ENCODE assay signal across 14 cellular contexts in the genomic region with DNA sequence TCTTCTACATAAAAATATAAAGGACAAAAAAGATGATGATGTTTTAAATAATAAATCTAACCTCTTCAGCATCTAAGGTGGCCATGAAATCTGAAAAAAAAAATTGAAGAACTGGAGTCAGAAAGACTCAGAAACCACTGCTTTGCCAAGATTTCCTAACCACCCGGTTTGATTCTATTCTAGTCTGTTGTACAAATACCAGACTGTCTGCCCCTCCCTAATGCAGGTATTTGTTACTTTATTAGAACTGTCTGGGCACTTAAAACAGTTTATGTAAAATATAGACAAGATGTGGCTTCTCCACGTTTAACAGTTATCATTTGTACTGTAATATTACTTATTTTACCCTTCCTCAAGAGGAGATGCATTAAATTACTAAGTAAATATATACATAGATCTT. TPM values are rescaled to one million over a fixed set of nuclear protein-coding genes. Genes with fewer than 3 reads are reported as not detected.
DNase-seq lines count a peak whose midpoint lies in the region; ATAC-seq and TF ChIP-seq lines count a peak whose summit lies in the region.
"Had no signal": no experiment of that assay in that cellular context is flagged by ENCODE, and none has a peak within 500 bp of the region (broad histone marks: within the 10 kb centered on the region; RNA-seq: fewer than 3 reads in every experiment).

No MANE protein-coding gene starts in this region.

- WGBS in smooth muscle cell (ENCODE audit: low lambda C conversion rate): 2% methylated on average over 2 of the region's 2 CpGs

- no peaks in the 10 kb centered on the region for H4K20me1 ChIP-seq in smooth muscle cell (ENCODE audit: low read depth)

- H3K9me3 ChIP-seq in adipocyte (ENCODE audit: control insufficient read depth, low read length) (no peaks in the 10 kb centered on the region), smooth muscle cell (replicated peaks; ENCODE audit: low read depth) (no peaks in the 10 kb centered on the region), WERI-Rb-1 (ENCODE audit: severe bottlenecking) (no peaks in the 10 kb centered on the region)

- H2AFZ ChIP-seq in smooth muscle cell (ENCODE audit: low read depth): no peak overlapping the region
- H2AFZ ChIP-seq: GM23338 had no signal

- TF ChIP-seq CTCF in smooth muscle cell (IDR thresholded peaks at IDR 0.05; ENCODE audit: borderline replicate concordance, insufficient read depth, poor library complexity, severe bottlenecking) (no peak), WERI-Rb-1 (IDR thresholded peaks at IDR 0.05; ENCODE audit: low read depth, low read length) (no peak)

- H3K79me2 ChIP-seq in smooth muscle cell (ENCODE audit: low read depth): peaks cover 70% of the 10 kb centered on the region

- H3K4me3 ChIP-seq in adipocyte (ENCODE audit: low read length) (peak overlapping the region; percentile 52), smooth muscle cell (peak overlapping the region; percentile 32), WERI-Rb-1 (ENCODE audit: low read depth, low read length) (no peak overlapping the region)
- H3K4me3 ChIP-seq: GM23338 had no signal

- H3K27me3 ChIP-seq in adipocyte (replicated peaks; ENCODE audit: control insufficient read depth, insufficient read depth, low read length): no peaks in the 10 kb centered on the region
- no peaks in the 10 kb centered on the region for H3K27me3 ChIP-seq in smooth muscle cell (ENCODE audit: low read depth)
- H3K27me3 ChIP-seq in WERI-Rb-1 (ENCODE audit: insufficient read depth, low read depth, severe bottlenecking): no peaks in the 10 kb centered on the region

- H3K4me1 ChIP-seq in adipocyte (ENCODE audit: control insufficient read depth, insufficient read depth, low read length) (peaks cover 39% of the 10 kb centered on the region), smooth muscle cell (ENCODE audit: low read depth) (peaks cover 37% of the 10 kb centered on the region)

- H3K4me1 Mint-ChIP-seq in activated T-cell treated with anti-CD3 and anti-CD28 coated beads, Interleukin-2, amount 50 U/mL, for 4 hours (ENCODE audit: low read depth): no peaks in the 10 kb centered on the region

- H3F3A ChIP-seq in smooth muscle cell (ENCODE audit: low read depth): peaks cover 22% of the 10 kb centered on the region

- H3K9ac ChIP-seq in adipocyte (ENCODE audit: low read length) (peak overlapping the region; percentile 32), smooth muscle cell (ENCODE audit: low read depth) (peak overlapping the region; percentile 73)

- H3K36me3 Mint-ChIP-seq in activated T-cell treated with anti-CD3 and anti-CD28 coated beads, Interleukin-2, amount 50 U/mL, for 4 hours (ENCODE audit: insufficient read depth): no peaks in the 10 kb centered on the region

- no peaks in the 10 kb centered on the region for H3K36me3 ChIP-seq in adipocyte (ENCODE audit: control insufficient read depth, insufficient read depth, low read length, severe bottlenecking)
- no peaks in the 10 kb centered on the region for H3K36me3 ChIP-seq in smooth muscle cell (ENCODE audit: low read depth)
- H3K36me3 ChIP-seq in WERI-Rb-1: no peaks in the 10 kb centered on the region

- H3K27ac ChIP-seq in smooth muscle cell (ENCODE audit: low read depth) (peak overlapping the region; percentile 93), WERI-Rb-1 (no peak overlapping the region)

- no peak for ATAC-seq in activated T-cell treated with anti-CD3 and anti-CD28 coated beads, Interleukin-2, amount 50 U/mL, for 4 hours
- ATAC-seq: GM23338 had no signal

- DNase-seq in HT-29 (ENCODE audit: low spot score): peak; percentile 54
- DNase-seq in adipocyte (ENCODE audit: low read depth): peak; percentile 75
- peak; percentile 68 for DNase-seq in iris pigment epithelial cell (ENCODE audit: low read depth)
- DNase-seq in smooth muscle cell (lab: John Stamatoyannopoulos, UW; ENCODE audit: unreplicated experiment): no peak
- no peak for DNase-seq in activated T-cell treated with anti-CD3 and anti-CD28 coated beads, Interleukin-2, amount 50 U/mL, for 4 hours
- no peak for DNase-seq in WERI-Rb-1
- no peak for DNase-seq in NCI-H748 treated with DMSO at 0.1 percent for 48 hours (lab: John Stamatoyannopoulos, UW)
- DNase-seq: activated CD4-positive, alpha-beta T cell treated with anti-CD3 and anti-CD28 coated beads for 4 hours; caudate nucleus; NCI-H510A treated with DMSO at 0.1 percent for 48 hours; stimulated activated CD4-positive, alpha-beta T cell treated with anti-CD3 and anti-CD28 coated beads, Interleukin-4, amount 100 ng/mL, for 24 hours; stimulated activated naive CD4-positive, alpha-beta T cell treated with Interleukin-2 at 50 U/mL for 16 hours had no signal

- H3K9me3 Mint-ChIP-seq in activated T-cell treated with anti-CD3 and anti-CD28 coated beads, Interleukin-2, amount 50 U/mL, for 4 hours: no peaks in the 10 kb centered on the region
- H3K9me3 Mint-ChIP-seq: activated T-helper 1 cell treated with anti-CD3 and anti-CD28 coated beads, Interleukin-12 subunit alpha, Interleukin-12 subunit beta, Interleukin-2, Interleukin-4 antibody, amounts not matched to agents 30 ng/mL and 10 ng/mL and 1 ng/mL, durations not matched to agents 14 hours and 24 hours and 36 hours; GM23338 had no signal

- peak overlapping the region; percentile 80 for H3K4me2 ChIP-seq in smooth muscle cell
- H3K4me2 ChIP-seq: GM23338 had no signal

- peaks cover 6% of the 10 kb centered on the region for H3K27me3 Mint-ChIP-seq in activated T-cell treated with anti-CD3 and anti-CD28 coated beads, Interleukin-2, amount 50 U/mL, for 4 hours (ENCODE audit: low read depth)

- no peak overlapping the region for H3K4me3 Mint-ChIP-seq in activated T-cell treated with anti-CD3 and anti-CD28 coated beads, Interleukin-2, amount 50 U/mL, for 4 hours
- H3K4me3 Mint-ChIP-seq: activated T-helper 1 cell treated with anti-CD3 and anti-CD28 coated beads, Interleukin-12 subunit alpha, Interleukin-12 subunit beta, Interleukin-2, Interleukin-4 antibody, amounts not matched to agents 30 ng/mL and 10 ng/mL and 1 ng/mL, durations not matched to agents 14 hours and 24 hours and 36 hours; GM23338 had no signal

RNA-seq across cellular contexts. Expression of a gene that starts 48.8 kb away (rescaled TPM):
- total RNA-seq in HT-29 (2014; rRNA removed; shearing (Covaris generic)): 20.2 and 20.5 TPM in 2 replicates
- 109 and 121 TPM in 2 replicates for total RNA-seq in smooth muscle cell
- polyA plus RNA-seq in smooth muscle cell: 147 and 153 TPM in 2 replicates
- total RNA-seq in activated T-cell treated with anti-CD3 and anti-CD28 coated beads, Interleukin-2, amount 50 U/mL, for 4 hours: 1 to 10 TPM in 1 of 3 donors, under 1 TPM in 2; 0.33 to 1.1 (median 0.61) TPM

Comparison
In these comparisons a context has a peak if more than half of its experiments do, and no peak if none do; other contexts are left out.
1. DNase-seq: peak in HT-29 (single experiment), adipocyte (single experiment) and iris pigment epithelial cell (single experiment); none in smooth muscle cell (single experiment), activated T-cell treated with anti-CD3 and anti-CD28 coated beads, Interleukin-2, amount 50 U/mL, for 4 hours (single experiment), WERI-Rb-1 (single experiment) and NCI-H748 treated with DMSO at 0.1 percent for 48 hours (single experiment).
2. RNA of a gene that starts 48.8 kb away (total RNA-seq): 109 to 121 TPM in smooth muscle cell and 20.2 to 20.5 TPM in HT-29; 0.33 to 1.1 TPM in activated T-cell treated with anti-CD3 and anti-CD28 coated beads, Interleukin-2, amount 50 U/mL, for 4 hours; every median in the first group is over 10 times any median in the second.